Comparison of ENCODE assay signal across 34 cellular contexts in genomic region chr20:9230406-9230805, GRCh38.
"Had no signal": no experiment of that assay in that cellular context is flagged by ENCODE, and none has a peak within 500 bp of the region (broad histone marks: within the 10 kb centered on the region; RNA-seq: fewer than 3 reads in every experiment).

No MANE protein-coding gene starts in this region.

- DNase-seq: activated effector memory CD4-positive, alpha-beta T cell treated with anti-CD3 and anti-CD28 coated beads, Interleukin-2, amount 50 U/mL, for 16 hours; activated effector memory CD4-positive, alpha-beta T cell treated with Interleukin-2 at 50 U/mL for 16 hours; activated gamma-delta T cell; activated gamma-delta T cell treated with Interleukin-2 at 50 U/mL for 16 hours; activated naive CD4-positive, alpha-beta T cell; activated naive CD4-positive, alpha-beta T cell treated with anti-CD3 and anti-CD28 coated beads for 36 hours; activated naive CD4-positive, alpha-beta T cell treated with anti-CD3 and anti-CD28 coated beads, Interleukin-2, amount 10 ng/mL, durations not matched to agents 7 days and 5 days; activated naive CD4-positive, alpha-beta T cell treated with anti-CD3 and anti-CD28 coated beads, Interleukin-2, amount 50 U/mL, for 16 hours; activated naive CD4-positive, alpha-beta T cell treated with Interleukin-2 at 50 U/mL for 16 hours; activated naive CD8-positive, alpha-beta T cell treated with anti-CD3 and anti-CD28 coated beads for 36 hours; activated naive CD8-positive, alpha-beta T cell treated with anti-CD3 and anti-CD28 coated beads, Interleukin-2, amount 10 ng/mL, durations not matched to agents 7 days and 5 days; activated naive CD8-positive, alpha-beta T cell treated with anti-CD3 and anti-CD28 coated beads, Interleukin-2, amount 50 U/mL, for 24 hours; activated T-cell treated with anti-CD3 and anti-CD28 coated beads, Interleukin-2, amount 50 U/mL, for 1 hour; activated T-cell treated with anti-CD3 and anti-CD28 coated beads, Interleukin-2, amount 50 U/mL, for 24 hours; activated T-cell treated with anti-CD3 and anti-CD28 coated beads, Interleukin-2, amount 50 U/mL, for 4 hours; activated T-cell treated with anti-CD3 and anti-CD28 coated beads, Interleukin-2, amount 50 U/mL, for 48 hours; activated T-cell treated with anti-CD3 and anti-CD28 coated beads, Interleukin-2, amount 50 U/mL, for 72 hours; adrenal gland; amniotic stem cell; amygdala; anterior cingulate cortex; aorta; body of pancreas; brain microvascular endothelial cell; caudate nucleus; central memory CD4-positive, alpha-beta T cell; cerebellar nuclear complex had no signal

- ATAC-seq: activated naive CD4-positive, alpha-beta T cell treated with anti-CD3 and anti-CD28 coated beads, Interleukin-2, amount 50 U/mL, for 72 hours; activated naive CD8-positive, alpha-beta T cell treated with anti-CD3 and anti-CD28 coated beads, Interleukin-2, amount 50 U/mL, for 24 hours; activated T-cell treated with anti-CD3 and anti-CD28 coated beads, Interleukin-2, amount 50 U/mL, for 4 hours; activated T-cell treated with anti-CD3 and anti-CD28 coated beads, Interleukin-2, amount 50 U/mL, for 72 hours; activated T-helper 17 cell treated with anti-CD3 and anti-CD28 coated beads, Interleukin-2, amount 50 U/mL, for 72 hours; body of pancreas had no signal

- H3K27me3 ChIP-seq: adrenal gland, ascending aorta, body of pancreas, brain microvascular endothelial cell, breast epithelium, cardiac muscle cell had no signal

- H3K4me3 ChIP-seq: adrenal gland, ascending aorta, body of pancreas, breast epithelium, cardiac muscle cell had no signal

- H3K36me3 ChIP-seq: adrenal gland, ascending aorta, brain microvascular endothelial cell, breast epithelium, cardiac muscle cell had no signal

- H3K27ac ChIP-seq: adrenal gland, ascending aorta, body of pancreas, brain microvascular endothelial cell, breast epithelium, cardiac muscle cell had no signal

- H3K4me1 ChIP-seq: adrenal gland, ascending aorta, body of pancreas, breast epithelium had no signal

- H3K9me3 ChIP-seq: ascending aorta, body of pancreas, breast epithelium had no signal

- FAIRE-seq: astrocyte, bronchial epithelial cell had no signal
